Comparison of ENCODE assay signal across 8 cellular contexts in the genomic region with DNA sequence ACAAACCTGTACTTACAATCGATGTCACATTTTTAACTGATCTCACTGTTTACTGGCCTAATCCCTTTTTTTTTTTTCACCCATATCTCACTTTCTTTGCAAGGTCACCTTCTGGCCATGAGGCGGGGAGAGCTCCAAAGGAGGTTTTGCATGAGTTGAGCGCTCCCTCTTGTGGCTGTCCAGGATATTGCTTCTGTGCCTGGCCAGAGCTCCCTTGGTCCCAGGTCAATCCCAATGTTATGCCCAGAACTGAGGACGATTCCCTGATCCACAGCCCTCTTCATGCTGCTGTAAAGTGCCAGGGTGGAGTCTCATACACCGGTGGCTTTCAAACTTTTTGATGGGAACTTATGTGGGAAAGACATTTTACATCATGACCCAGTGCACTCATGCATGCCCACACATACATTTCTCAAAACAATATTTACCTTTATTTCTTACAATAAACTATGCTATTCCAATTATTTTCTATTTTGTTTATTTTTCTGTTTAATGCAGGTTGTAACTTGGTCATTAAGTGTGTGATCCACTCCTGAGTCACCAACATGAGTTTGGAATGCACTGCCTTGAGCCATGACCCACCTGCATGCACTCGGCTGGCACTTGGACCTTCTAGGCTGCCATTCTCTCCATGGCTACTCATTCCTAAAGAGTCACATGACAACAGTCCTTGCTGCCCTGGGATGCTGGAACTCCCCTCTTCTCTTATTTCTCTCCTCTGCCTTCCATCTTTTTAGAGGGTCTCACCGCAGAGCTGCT. TPM values are rescaled to one million over a fixed set of nuclear protein-coding genes. Genes with fewer than 3 reads are reported as not detected.
DNase-seq lines count a peak whose midpoint lies in the region; ATAC-seq and TF ChIP-seq lines count a peak whose summit lies in the region.

No MANE protein-coding gene starts in this region.

- POLR2A ChIA-PET in Panc1 (lab: Charles Lee): no interaction called here

- H3K4me2 ChIP-seq in KMS-11: no peak overlapping the region

- H3K27me3 ChIP-seq in KMS-11 (ENCODE audit: insufficient read depth, low read depth) (no peaks in the 10 kb centered on the region), Panc1 (ENCODE audit: control insufficient read depth, insufficient read depth, low read length) (peaks cover 2% of the 10 kb centered on the region; the same call in 1 of the 2 replicates), neutrophil (peaks cover 56% of the 10 kb centered on the region)

- no peak overlapping the region for H2AFZ ChIP-seq in KMS-11 (ENCODE audit: low read depth)

- CTCF ChIA-PET in Panc1 (lab: Charles Lee): interaction anchor here (0.6 to 5.3 kb wide), 25 partner anchors 11 to 916 kb away, joined by 3 to 152 read pairs (median 4); no protein-coding TSS in a partner anchor

- intact Hi-C loops in Panc1 (cut with micrococcal nuclease; ENCODE audit: unreplicated experiment): loop anchor here (1.0 to 5.0 kb wide), 5 partner anchors 34 to 460 kb away; no protein-coding TSS in a partner anchor

- no peaks in the 10 kb centered on the region for H3K79me2 ChIP-seq in KMS-11 (ENCODE audit: insufficient read depth, low read depth)

- no peaks in the 10 kb centered on the region for H4K20me1 ChIP-seq in KMS-11 (ENCODE audit: insufficient read depth)

- H3K27ac ChIP-seq in KMS-11 (no peak overlapping the region), Panc1 (ENCODE audit: low read length) (peak overlapping the region; percentile 59), neutrophil (no peak overlapping the region)

- no peak overlapping the region for H3K9ac ChIP-seq in KMS-11

- in situ Hi-C loops in Panc1 (cut with HindIII; ENCODE audit: low pct_unique_long_range_greater_than_20kb, low sequenced_read_pairs): loop anchor here (25.0 kb wide), 1 partner anchor 368 kb away; no protein-coding TSS in a partner anchor

- ATAC-seq in Panc1: peak; percentile 93

- no peaks in the 10 kb centered on the region; the same call in 1 of the 2 replicates for H3K9me3 ChIP-seq in Panc1 (ENCODE audit: control insufficient read depth, insufficient read depth, low read depth, low read length)
- H3K9me3 ChIP-seq in neutrophil: no peaks in the 10 kb centered on the region

- H3K4me3 ChIP-seq in KMS-11 (IDR thresholded peaks at IDR 0.05; ENCODE audit: insufficient read depth, low read depth, low read length) (no peak overlapping the region), Panc1 (ENCODE audit: low read depth in 2 of 2, low read length in 2 of 2) (no peak overlapping the region), neutrophil (ENCODE audit: low read depth in 1 of 2, low read length in 1 of 2) (no peak overlapping the region)

- H3K36me3 ChIP-seq in KMS-11 (ENCODE audit: insufficient read depth) (no peaks in the 10 kb centered on the region), Panc1 (ENCODE audit: control insufficient read depth, insufficient read depth, low read length) (no peaks in the 10 kb centered on the region), neutrophil (no peaks in the 10 kb centered on the region)

- no TSS peak for BruUV-seq in Panc1 (replicated peaks; lab: Mats Ljungman, UMichigan)

- H3K4me1 ChIP-seq in KMS-11 (ENCODE audit: low read depth, poor library complexity, severe bottlenecking) (peaks cover 7% of the 10 kb centered on the region), Panc1 (ENCODE audit: control insufficient read depth, insufficient read depth, low read length) (peaks cover 9% of the 10 kb centered on the region; the same call in 1 of the 2 replicates), neutrophil (ENCODE audit: control insufficient read depth in 1 of 2, insufficient read depth in 1 of 2, low read depth in 1 of 2, low read length in 1 of 2) (no peaks in the 10 kb centered on the region)

- DNase-seq in AG08395 (ENCODE audit: low spot score) (peak; percentile 86), GM19240 (ENCODE audit: insufficient read length, low spot score) (peak; percentile 63), Panc1 (ENCODE audit: low read depth, low spot score) (peak; percentile 62), fibroblast of the conjunctiva (ENCODE audit: low read depth) (peak; percentile 60), superior temporal gyrus (ENCODE audit: extremely low spot score) (peak; percentile 91)
- DNase-seq in activated T-cell treated with anti-CD3 and anti-CD28 coated beads, Interleukin-2, amount 50 U/mL, for 48 hours: peak; percentile 74 to 78

- TF ChIP-seq CTCF in KMS-11 (conservative IDR thresholded peaks at IDR 0.05; ENCODE audit: low read depth, low read length): peak; percentile 95
- TF ChIP-seq CTCF in Panc1 (IDR thresholded peaks at IDR 0.05): peak; percentile 95
- peak; percentile 67 for TF ChIP-seq CTCF in neutrophil (IDR thresholded peaks at IDR 0.05)

RNA-seq across cellular contexts. Expression of a gene that starts 9.6 kb away (rescaled TPM):
- not detected for total RNA-seq in Panc1 (2021; ENCODE audit: unreplicated experiment)
- polyA plus RNA-seq in Panc1 (2012; ENCODE audit: insufficient read length): not detected

RNA-seq across cellular contexts. Expression of a gene that starts 22.5 kb away (rescaled TPM):
- total RNA-seq in Panc1 (2021; ENCODE audit: unreplicated experiment): not detected
- polyA plus RNA-seq in Panc1 (2012; ENCODE audit: insufficient read length): not detected
